ENCODE assay signal across 8 cellular contexts in genomic region chr10:7411671-7412481, GRCh38. TPM values are rescaled to one million over a fixed set of nuclear protein-coding genes. Genes with fewer than 3 reads are reported as not detected.
DNase-seq lines count a peak whose midpoint lies in the region; ATAC-seq and TF ChIP-seq lines count a peak whose summit lies in the region.

No MANE protein-coding gene starts in this region.

- peaks cover 21% of the 10 kb centered on the region for H3K4me1 Mint-ChIP-seq in activated CD4-positive, alpha-beta memory T cell treated with anti-CD3 and anti-CD28 coated beads for 36 hours (ENCODE audit: low read depth)

- TF ChIP-seq CTCF in DOHH2 (IDR thresholded peaks at IDR 0.05; ENCODE audit: low read depth, low read length, poor library complexity, severe bottlenecking) (no peak), esophagus squamous epithelium (IDR thresholded peaks at IDR 0.05) (no peak)

- H3K36me3 ChIP-seq in DOHH2 (ENCODE audit: control insufficient read depth, low read length) (no peaks in the 10 kb centered on the region), esophagus squamous epithelium (no peaks in the 10 kb centered on the region)

- CTCF ChIA-PET in activated CD4-positive, alpha-beta memory T cell treated with anti-CD3 and anti-CD28 coated beads for 36 hours (lab: Charles Lee), result interaction anchor here (0.7 to 2.3 kb wide), 13 partner anchors 150 to 742 kb away, joined by 3 to 22 read pairs (median 3); no protein-coding TSS in a partner anchor

- H4K20me1 ChIP-seq in DOHH2 (ENCODE audit: control insufficient read depth, insufficient read depth, low read depth, low read length), result 0 out of 2 replicates have a peak, but pooled peaks cover 4% of the 10 kb centered on the region

- H3K9me2 ChIP-seq in DOHH2 (replicated peaks; ENCODE audit: control insufficient read depth, low read length), result no peaks in the 10 kb centered on the region

- H3K36me3 Mint-ChIP-seq in activated CD4-positive, alpha-beta memory T cell treated with anti-CD3 and anti-CD28 coated beads for 36 hours, result no peaks in the 10 kb centered on the region

- H3K79me2 ChIP-seq in DOHH2 (ENCODE audit: control insufficient read depth, low read length), result peaks cover 39% of the 10 kb centered on the region

- H3K4me3 ChIP-seq in DOHH2 (ENCODE audit: low read length), result peak overlapping the region; percentile 93
- peak overlapping the region; percentile 53 to 72 (median 64) for H3K4me3 ChIP-seq in esophagus squamous epithelium

- intact Hi-C loops in activated CD4-positive, alpha-beta memory T cell treated with anti-CD3 and anti-CD28 coated beads for 36 hours (cut with micrococcal nuclease), result loop anchor here (1.0 to 10.0 kb wide), 4 partner anchors 70 to 737 kb away; no protein-coding TSS in a partner anchor
- intact Hi-C loops in esophagus squamous epithelium (cut with DNase I), result loop anchor here (5.0 kb wide), 1 partner anchor 740 kb away; no protein-coding TSS in a partner anchor

- H3K27me3 ChIP-seq in DOHH2 (ENCODE audit: control insufficient read depth, low read length) (peaks cover 26% of the 10 kb centered on the region), esophagus squamous epithelium (peaks cover 8 to 85% (median 12%) of the 10 kb centered on the region in 4 donors)

- H3K9me3 ChIP-seq in DOHH2 (ENCODE audit: control insufficient read depth, insufficient read depth, low read length) (no peaks in the 10 kb centered on the region), esophagus squamous epithelium (no peaks in the 10 kb centered on the region)

- TF ChIP-seq POLR2A in esophagus squamous epithelium (IDR thresholded peaks at IDR 0.05), result no peak

- H3K27me3 Mint-ChIP-seq in activated CD4-positive, alpha-beta memory T cell treated with anti-CD3 and anti-CD28 coated beads for 36 hours, result peaks cover 10% of the 10 kb centered on the region

- H3K4me3 Mint-ChIP-seq in activated CD4-positive, alpha-beta memory T cell treated with anti-CD3 and anti-CD28 coated beads for 36 hours, result peak overlapping the region; percentile 93

- peaks cover 26% of the 10 kb centered on the region for H3K4me1 ChIP-seq in DOHH2 (ENCODE audit: control insufficient read depth, low read length)
- peaks cover 28 to 64% (median 37%) of the 10 kb centered on the region in 3 donors for H3K4me1 ChIP-seq in esophagus squamous epithelium

- POLR2A ChIA-PET in activated CD4-positive, alpha-beta memory T cell treated with anti-CD3 and anti-CD28 coated beads for 36 hours (lab: Charles Lee), result interaction anchor here (0.6 to 1.9 kb wide), 4 partner anchors 219 to 1135 kb away, joined by 3 to 6 read pairs (median 3); no protein-coding TSS in a partner anchor

- ATAC-seq in HG02885 (IDR thresholded peaks at IDR 0.05; ENCODE audit: poor library complexity, unreplicated experiment), result no peak

- peaks cover 12% of the 10 kb centered on the region for H3F3A ChIP-seq in DOHH2 (ENCODE audit: control insufficient read depth, insufficient read depth)

- H3K4me2 ChIP-seq in DOHH2 (ENCODE audit: low read length), result peak overlapping the region; percentile 100

- no peak overlapping the region for H3K27ac Mint-ChIP-seq in activated CD4-positive, alpha-beta memory T cell treated with anti-CD3 and anti-CD28 coated beads for 36 hours

- 0 to 4% methylated on average over 2 to 11 of the region's 59 CpGs for WGBS in esophagus squamous epithelium, 2 donors

- H3K27ac ChIP-seq in DOHH2 (ENCODE audit: low read depth, low read length), result no peak overlapping the region
- peak overlapping the region in 2 of 4 donors; percentile 24 to 83 for H3K27ac ChIP-seq in esophagus squamous epithelium

- peak; percentile 41 for DNase-seq in activated CD4-positive, alpha-beta memory T cell treated with anti-CD3 and anti-CD28 coated beads for 36 hours
- DNase-seq in esophagus squamous epithelium (lab: John Stamatoyannopoulos, UW) (no peak), retina (peak; percentile 63), hippocampal formation (lab: John Stamatoyannopoulos, UW) (no peak), HPDE6-E6E7 (ENCODE audit: extremely low spot score) (no peak), NCI-H128 (lab: John Stamatoyannopoulos, UW; ENCODE audit: unreplicated experiment) (no peak)

- H3K9me3 Mint-ChIP-seq in activated CD4-positive, alpha-beta memory T cell treated with anti-CD3 and anti-CD28 coated beads for 36 hours, result no peaks in the 10 kb centered on the region

RNA-seq across cellular contexts. Expression of gene SFMBT2, which starts 1.0 kb away (rescaled TPM):
- total RNA-seq in activated CD4-positive, alpha-beta memory T cell treated with anti-CD3 and anti-CD28 coated beads for 36 hours, result 10 to 100 TPM; 12.8 to 15.4 TPM
- 1 to 10 TPM in 3 of 4 donors, under 1 TPM in 1; 0.72 to 5.0 (median 1.4) TPM for total RNA-seq in esophagus squamous epithelium

Comparison
In these comparisons a context has a peak if more than half of its experiments do, and no peak if none do; other contexts are left out.
1. DNase-seq: peak in activated CD4-positive, alpha-beta memory T cell treated with anti-CD3 and anti-CD28 coated beads for 36 hours (single experiment) and retina (single experiment); none in esophagus squamous epithelium (single experiment), hippocampal formation (0 of 2), HPDE6-E6E7 (single experiment) and NCI-H128 (single experiment).